22 cellular contexts compared by ENCODE assay signal in genomic region chr1:20301463-20302092, GRCh38. TPM values are rescaled to one million over a fixed set of nuclear protein-coding genes. Genes with fewer than 3 reads are reported as not detected.
"Had no signal": no experiment of that assay in that cellular context is flagged by ENCODE, and none has a peak within 500 bp of the region (broad histone marks: within the 10 kb centered on the region; RNA-seq: fewer than 3 reads in every experiment).

No MANE protein-coding gene starts in this region.

- H3K36me3 ChIP-seq: suprapubic skin, transverse colon, uterus had no signal

- H3K27me3 ChIP-seq: transverse colon, uterus had no signal

- H3K4me3 ChIP-seq: suprapubic skin, transverse colon, uterus had no signal

- DNase-seq: activated CD4-positive, alpha-beta T cell treated with anti-CD3 and anti-CD28 coated beads, Interleukin-2, amount 10 ng/mL, durations not matched to agents 7 days and 5 days; activated gamma-delta T cell treated with Interleukin-2 at 50 U/mL for 16 hours; activated T-cell treated with anti-CD3 and anti-CD28 coated beads, Interleukin-2, amount 50 U/mL, for 1 hour; aorta; central memory CD4-positive, alpha-beta T cell; dermis blood vessel endothelial cell; effector memory CD4-positive, alpha-beta T cell; hypothalamus; nephron progenitor cell; retina; stimulated activated CD4-positive, alpha-beta T cell treated with anti-CD3 and anti-CD28 coated beads, Interleukin-4, amount 100 ng/mL, for 24 hours; transverse colon; uterus had no signal

- ATAC-seq: activated CD4-positive, CD25-positive, alpha-beta regulatory T cell treated with anti-CD3 and anti-CD28 coated beads, Interleukin-2, amount 50 U/mL, for 24 hours; esophagus mucosa had no signal

- H3K9me3 ChIP-seq: suprapubic skin, transverse colon, uterus had no signal

- H3K4me1 ChIP-seq: suprapubic skin, transverse colon, uterus had no signal

- H3K27ac ChIP-seq: suprapubic skin, transverse colon, uterus had no signal

RNA-seq across cellular contexts. Expression of gene VWA5B1, which starts 10.9 kb away (rescaled TPM):
- total RNA-seq: aorta; dermis blood vessel endothelial cell; endothelial cell of umbilical vein; esophagus mucosa; lower leg skin; mononuclear cell; myocyte; omental fat pad; T-helper 2 cell treated with Interferon-gamma antibody and Interleukin-4, amounts not matched to agents 100 ng/mL and 5 ng/mL, for 36 hours; transverse colon had no signal
- polyA plus RNA-seq: aorta, endothelial cell of umbilical vein had no signal
